In the genomic region with DNA sequence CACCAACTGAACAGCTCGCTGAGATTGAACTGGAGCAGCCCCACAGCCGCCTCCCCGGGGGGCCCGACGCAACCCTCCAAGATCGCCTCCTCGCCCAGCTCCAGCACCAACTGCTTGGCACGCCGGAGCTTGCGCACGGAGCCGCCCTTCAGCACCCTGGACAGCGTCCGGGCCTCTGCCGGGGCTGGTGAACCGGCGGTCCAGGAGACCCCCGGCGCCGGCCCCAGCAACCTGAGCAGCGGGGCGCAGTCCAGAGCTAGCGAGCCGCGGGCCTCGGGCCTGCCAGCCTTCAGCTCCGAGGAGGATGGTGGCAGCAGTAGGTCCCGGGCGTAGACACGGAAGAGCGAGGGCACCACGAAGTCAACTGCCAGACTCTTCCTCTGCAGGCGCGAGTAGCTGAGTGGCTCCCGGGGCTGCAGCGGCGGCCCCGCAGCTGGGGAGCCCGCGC, we compare ENCODE assay signal across 8 cellular contexts. TPM values are rescaled to one million over a fixed set of nuclear protein-coding genes. Genes with fewer than 3 reads are reported as not detected.
DNase-seq lines count a peak whose midpoint lies in the region; ATAC-seq and TF ChIP-seq lines count a peak whose summit lies in the region.

No MANE protein-coding gene starts in this region.

- 2 to 4% methylated on average over 38 to 40 of the region's 40 CpGs for WGBS in lung, 2 donors

- no peaks in the 10 kb centered on the region for H3K36me3 ChIP-seq in lung (ENCODE audit: control insufficient read depth in 2 of 2, insufficient read depth in 2 of 2, low read length in 2 of 2)

- no peak overlapping the region for H3K4me3 ChIP-seq in lung

- peaks cover 0 to 2% of the 10 kb centered on the region in 2 donors for H3K9me3 ChIP-seq in lung (ENCODE audit: control insufficient read depth in 2 of 2, insufficient read depth in 1 of 2, low read length in 1 of 2)

- H3K4me1 ChIP-seq in lung (ENCODE audit: control insufficient read depth in 2 of 2, insufficient read depth in 2 of 2, low read length in 2 of 2), result peaks cover 5 to 13% of the 10 kb centered on the region in 2 donors

- peak; percentile 5 for DNase-seq in GOT3 (lab: John Stamatoyannopoulos, UW)
- DNase-seq in T1000 (lab: John Stamatoyannopoulos, UW), result peak; percentile 14
- DNase-seq in dermis blood vessel endothelial cell, result peak; percentile 47
- peak; percentile 42 for DNase-seq in lung (ENCODE audit: low spot score)
- DNase-seq in stimulated activated naive CD4-positive, alpha-beta T cell (lab: John Stamatoyannopoulos, UW), result peak in 4 of 6 experiments; percentile 11 to 32 (median 24)
- DNase-seq in SIG-M5 treated with dmso at 0.1 percent for 504 hours (lab: John Stamatoyannopoulos, UW; ENCODE audit: unreplicated experiment), result no peak
- DNase-seq in SW 1271 (lab: John Stamatoyannopoulos, UW), result no peak
- DNase-seq in HPDE6-E6E7 (ENCODE audit: extremely low spot score), result no peak

- no peak overlapping the region for H3K27ac ChIP-seq in lung (ENCODE audit: low read depth in 1 of 2, low read length in 1 of 2)

- peaks cover 9% of the 10 kb centered on the region for H3K27me3 ChIP-seq in lung (ENCODE audit: control insufficient read depth, insufficient read depth)

- no peak for TF ChIP-seq CTCF in lung (IDR thresholded peaks at IDR 0.05; ENCODE audit: control extremely low read depth, extremely low read depth)

- peak; percentile 23 for ATAC-seq in lung (ENCODE audit: insufficient read depth, low FRiP score)

RNA-seq across cellular contexts. Expression of a gene that starts 1.2 kb away (rescaled TPM):
- total RNA-seq in dermis blood vessel endothelial cell (not detected in 2 replicates), lung (under 1 TPM; 0.09 to 0.25 TPM)
- under 1 TPM in 1 of 2 donors, not detected in 1; 0.10 TPM for polyA plus RNA-seq in lung

Comparison
In these comparisons a context has a peak if more than half of its experiments do, and no peak if none do; other contexts are left out.
1. DNase-seq: peak in GOT3 (single experiment), T1000 (single experiment), dermis blood vessel endothelial cell (single experiment), lung (single experiment) and stimulated activated naive CD4-positive, alpha-beta T cell (4 of 6); none in SIG-M5 treated with dmso at 0.1 percent for 504 hours (single experiment), SW 1271 (0 of 2) and HPDE6-E6E7 (single experiment).